Comparison of ENCODE assay signal across 29 cellular contexts in the genomic region with DNA sequence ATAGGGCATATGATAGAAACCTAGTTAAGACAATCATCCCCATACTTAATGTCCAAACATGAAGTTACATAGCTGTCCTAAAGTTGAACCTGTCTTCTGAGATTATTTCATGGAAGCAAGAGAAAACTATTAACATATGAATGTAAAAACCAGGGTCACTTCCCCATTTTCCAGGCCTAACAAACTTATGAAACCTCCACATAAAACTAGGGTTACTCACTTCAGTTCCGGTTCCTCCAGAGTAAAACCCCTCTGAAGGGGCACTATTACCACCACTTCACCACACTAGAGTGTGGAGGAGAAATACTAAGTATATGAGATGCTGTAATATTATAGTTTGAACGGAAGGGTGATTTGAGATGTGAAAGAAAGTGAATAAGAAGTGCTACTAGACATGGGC. TPM values are rescaled to one million over a fixed set of nuclear protein-coding genes. Genes with fewer than 3 reads are reported as not detected.
DNase-seq lines count a peak whose midpoint lies in the region; ATAC-seq, FAIRE-seq and TF ChIP-seq lines count a peak whose summit lies in the region.
"Had no signal": no experiment of that assay in that cellular context is flagged by ENCODE, and none has a peak within 500 bp of the region (broad histone marks: within the 10 kb centered on the region; RNA-seq: fewer than 3 reads in every experiment).

No MANE protein-coding gene starts in this region.

- BruUV-seq in GM12878 (replicated peaks; lab: Mats Ljungman, UMichigan), result no TSS peak

- no peak overlapping the region for H3K4me2 ChIP-seq in GM12878 (ENCODE audit: control insufficient read depth, insufficient read depth)

- H3K27me3 ChIP-seq in GM12878 (replicated peaks in 1 of 2; ENCODE audit: control insufficient read depth in 2 of 2, insufficient read depth in 2 of 2, low read length in 1 of 2), result no peaks in the 10 kb centered on the region
- H3K27me3 ChIP-seq: MG63 had no signal

- no peaks in the 10 kb centered on the region for H3K9me3 ChIP-seq in GM12878 (replicated peaks; ENCODE audit: control insufficient read depth, insufficient read depth, low read length)
- H3K9me3 ChIP-seq: HAP-1, MG63 had no signal

- FAIRE-seq in GM12878 (lab: Jason Lieb, UNC), result no peak
- FAIRE-seq: HepG2 had no signal

- no peak for TF ChIP-seq RAD21 in GM12878 (IDR thresholded peaks at IDR 0.05; ENCODE audit: insufficient read depth, low read depth, low read length)

- WGBS in GM12878 (ENCODE audit: insufficient coverage, insufficient replicate concordance, low lambda C conversion rate, missing lambda C conversion rate), result 71% methylated on average over 2 of the region's 2 CpGs

- H3K4me1 Mint-ChIP-seq in activated CD4-positive, alpha-beta T cell treated with anti-CD3 and anti-CD28 coated beads, Interleukin-2, amount 10 ng/mL, durations not matched to agents 24 days and 14 days, result no peaks in the 10 kb centered on the region
- H3K4me1 Mint-ChIP-seq: CD8-positive, alpha-beta memory T cell had no signal

- H3K9me3 Mint-ChIP-seq in activated CD4-positive, alpha-beta T cell treated with anti-CD3 and anti-CD28 coated beads, Interleukin-2, amount 10 ng/mL, durations not matched to agents 24 days and 14 days, result no peaks in the 10 kb centered on the region

- SMC1A ChIA-PET in GM12878 (lab: Charles Lee; ENCODE audit: uncharacterized antibody, unreplicated experiment), result no interaction called here

- TF ChIP-seq EP300 in GM12878 (IDR thresholded peaks at IDR 0.05; ENCODE audit: borderline replicate concordance in 1 of 2, control insufficient read depth in 1 of 2, low read depth in 2 of 2, low read length in 2 of 2), result no peak

- POLR2A ChIA-PET in GM12878 (lab: Charles Lee), result no interaction called here

- no peaks in the 10 kb centered on the region for H3K36me3 ChIP-seq in GM12878 (ENCODE audit: control insufficient read depth in 2 of 2, insufficient read depth in 2 of 2, low read length in 1 of 2)
- H3K36me3 ChIP-seq: HAP-1, MG63 had no signal

- in situ Hi-C loops in GM12878 (cut with MboI) (no loop called here), G401 (cut with HindIII; ENCODE audit: low sequenced_read_pairs) (no loop called here), GM13976 (cut with MboI; ENCODE audit: low sequenced_read_pairs, unreplicated experiment) (no loop called here)

- H2AFZ ChIP-seq in GM12878 (ENCODE audit: control insufficient read depth, low read depth, low read length), result no peak overlapping the region

- no peak overlapping the region for H3K27ac ChIP-seq in GM12878 (ENCODE audit: control insufficient read depth, insufficient read depth)

- RAD21 ChIA-PET in GM12878 (lab: Charles Lee; ENCODE audit: unreplicated experiment), result no interaction called here

- TF ChIP-seq POLR2A in NB4 (IDR thresholded peaks at IDR 0.05; ENCODE audit: extremely low read depth, insufficient read length), result no peak
- no peak for TF ChIP-seq POLR2A in GM12878 (IDR thresholded peaks at IDR 0.05; ENCODE audit: low read depth, low read length)

- H3K4me3 ChIP-seq in NB4 (ENCODE audit: low read depth, low read length) (no peak overlapping the region), GM12878 (no peak overlapping the region)
- H3K4me3 ChIP-seq: HAP-1, MG63 had no signal

- no peaks in the 10 kb centered on the region for H3K4me1 ChIP-seq in GM12878 (ENCODE audit: control insufficient read depth, insufficient read depth, low read length)

- DNase-seq in Kasumi-1 (lab: John Stamatoyannopoulos, UW) (peak; percentile 27 to 42), NB4 (ENCODE audit: low read depth) (peak; percentile 74), GM12878 (ENCODE audit: low read depth, low spot score) (no peak), G401 (ENCODE audit: low spot score) (no peak), GM13976 (ENCODE audit: low spot score) (no peak)
- no peak for DNase-seq in activated CD4-positive, alpha-beta T cell treated with anti-CD3 and anti-CD28 coated beads, Interleukin-2, amount 10 ng/mL, durations not matched to agents 24 days and 14 days
- DNase-seq: C1 segment of cervical spinal cord; CD8-positive, alpha-beta memory T cell; DMS 273 treated with DMSO at 0.1 percent for 48 hours; DMS79 treated with DMSO at 0.1 percent for 48 hours; GOT3; HFFc6; MG63; NCI-H1105; NCI-H1436 treated with DMSO at 0.1 percent for 48 hours; NCI-H1930; NCI-H446; NCI-H524 treated with DMSO at 0.1 percent for 48 hours; NCI-H774; Right ventricle myocardium superior; RPMI8226; SW 1271; T-helper 9 cell had no signal

- intact Hi-C loops in GM12878 (cut with micrococcal nuclease; ENCODE audit: unreplicated experiment), result no loop called here
- intact Hi-C loops in activated CD4-positive, alpha-beta T cell treated with anti-CD3 and anti-CD28 coated beads, Interleukin-2, amount 10 ng/mL, durations not matched to agents 24 days and 14 days (cut with micrococcal nuclease), result no loop called here

- TF ChIP-seq CTCF in NB4 (IDR thresholded peaks at IDR 0.05; ENCODE audit: low read depth, low read length) (no peak), GM12878 (IDR thresholded peaks at IDR 0.05 in 2 of 3, conservative IDR thresholded peaks at IDR 0.05 in 1 of 3; ENCODE audit: control insufficient read depth in 2 of 3, extremely low read depth in 1 of 3, insufficient read depth in 1 of 3, low read depth in 3 of 3, low read length in 3 of 3) (no peak), GM13976 (IDR thresholded peaks at IDR 0.05; ENCODE audit: borderline replicate concordance, control extremely low read depth, extremely low read depth, insufficient read depth, missing control alignments) (no peak)

- no peaks in the 10 kb centered on the region for H3K36me3 Mint-ChIP-seq in activated CD4-positive, alpha-beta T cell treated with anti-CD3 and anti-CD28 coated beads, Interleukin-2, amount 10 ng/mL, durations not matched to agents 24 days and 14 days (ENCODE audit: low read depth)

- no peak for ATAC-seq in GM12878
- ATAC-seq in GM19351 (IDR thresholded peaks at IDR 0.05; ENCODE audit: unreplicated experiment), result no peak
- ATAC-seq: HepG2 had no signal

- no peak overlapping the region for H3K27ac Mint-ChIP-seq in activated CD4-positive, alpha-beta T cell treated with anti-CD3 and anti-CD28 coated beads, Interleukin-2, amount 10 ng/mL, durations not matched to agents 24 days and 14 days
- H3K27ac Mint-ChIP-seq: CD8-positive, alpha-beta memory T cell; HFFc6; T-helper 1 cell treated with Interleukin-12 subunit alpha and Interleukin-12 subunit beta and Interleukin-4 antibody, amounts not matched to agents 30 μg/mL and 1 μg/mL, for 36 hours had no signal

- no peaks in the 10 kb centered on the region for H4K20me1 ChIP-seq in GM12878 (ENCODE audit: control insufficient read depth, insufficient read depth)

- no peak overlapping the region for H3K9ac ChIP-seq in GM12878 (ENCODE audit: control insufficient read depth, insufficient read depth, low read length)

- H3K27me3 Mint-ChIP-seq in activated CD4-positive, alpha-beta T cell treated with anti-CD3 and anti-CD28 coated beads, Interleukin-2, amount 10 ng/mL, durations not matched to agents 24 days and 14 days, result no peaks in the 10 kb centered on the region

- no peak overlapping the region for H3K4me3 Mint-ChIP-seq in activated CD4-positive, alpha-beta T cell treated with anti-CD3 and anti-CD28 coated beads, Interleukin-2, amount 10 ng/mL, durations not matched to agents 24 days and 14 days
- H3K4me3 Mint-ChIP-seq: CD8-positive, alpha-beta memory T cell; HFFc6; T-helper 1 cell treated with Interleukin-12 subunit alpha and Interleukin-12 subunit beta and Interleukin-4 antibody, amounts not matched to agents 30 μg/mL and 1 μg/mL, for 36 hours had no signal

- no peaks in the 10 kb centered on the region for H3K79me2 ChIP-seq in GM12878 (ENCODE audit: control insufficient read depth, insufficient read depth, low read length)

- CTCF ChIA-PET in GM12878 (lab: Yijun Ruan, JAX), result no interaction called here

RNA-seq across cellular contexts. Expression of gene PRKN, which starts 14.9 kb away (rescaled TPM):
- total RNA-seq in GM12878 (2013; cell fraction: nucleolus; rRNA removed), result 0.66 and 0.79 TPM in 2 replicates
- total RNA-seq in GM12878 (2014; rRNA removed), result 0.06 TPM in 1 of 2 replicates, not detected in the other
- total RNA-seq in GM12878 (2014; rRNA removed; fragmentation: Illumina TruSeq; extraction: Trizol), result not detected in 2 replicates
- total RNA-seq in GM12878 (2021), result not detected in 2 replicates
- not detected for polyA plus RNA-seq in GM12878 (2011; ENCODE audit: low read depth)
- polyA plus RNA-seq in GM12878 (2011; rRNA removed), result 0.06 TPM in 1 of 2 replicates, not detected in the other
- 0.06 TPM in 1 of 2 replicates, not detected in the other for polyA plus RNA-seq in GM12878 (2011; cell fraction: cytosol; rRNA removed)
- polyA plus RNA-seq in GM12878 (2011; cell fraction: nucleus; rRNA removed), result 0.06 TPM in 1 of 2 replicates, not detected in the other
- 0.05 and 0.07 TPM in 2 replicates for polyA plus RNA-seq in GM12878 (2012)
- polyA plus RNA-seq in GM12878 (2014; fragmentation: Illumina TruSeq; extraction: Trizol), result not detected in 2 replicates
- not detected for polyA plus RNA-seq in GM12878 (2014; fragmentation: Nextera tagmentation; extraction: Ambion mirVana)
- 0.09 TPM in 1 of 2 replicates, not detected in the other for polyA plus RNA-seq in GM12878 (2014; rRNA removed)
- not detected for polyA plus RNA-seq in GM12878 (2016; fragmentation: Nextera tagmentation; extraction: Ambion mirVana)
- not detected in 2 replicates for polyA minus RNA-seq in GM12878 (2011; rRNA and poly(A)+ RNA removed)
- polyA minus RNA-seq in GM12878 (2011; cell fraction: cytosol; rRNA and poly(A)+ RNA removed), result not detected in 2 replicates
- 0.73 and 1.8 TPM in 2 replicates for polyA minus RNA-seq in GM12878 (2011; cell fraction: nucleus; rRNA and poly(A)+ RNA removed)
- total RNA-seq in G401 (2014; rRNA removed; shearing (Covaris generic)), result 0.18 and 1.1 TPM in 2 replicates
- total RNA-seq in activated CD4-positive, alpha-beta T cell treated with anti-CD3 and anti-CD28 coated beads, Interleukin-2, amount 10 ng/mL, durations not matched to agents 24 days and 14 days, result not detected in 2 replicates
- total RNA-seq: HT1080 had no signal

RNA-seq across cellular contexts. Expression of gene PACRG, which starts 15.1 kb away (rescaled TPM):
- not detected in 2 replicates for total RNA-seq in GM12878 (2013; cell fraction: nucleolus; rRNA removed)
- total RNA-seq in GM12878 (2014; rRNA removed), result not detected in 2 replicates
- total RNA-seq in GM12878 (2014; rRNA removed; fragmentation: Illumina TruSeq; extraction: Trizol), result not detected in 2 replicates
- not detected in 2 replicates for total RNA-seq in GM12878 (2021)
- polyA plus RNA-seq in GM12878 (2011; ENCODE audit: low read depth), result not detected
- not detected in 2 replicates for polyA plus RNA-seq in GM12878 (2011; rRNA removed)
- polyA plus RNA-seq in GM12878 (2011; cell fraction: cytosol; rRNA removed), result not detected in 2 replicates
- polyA plus RNA-seq in GM12878 (2011; cell fraction: nucleus; rRNA removed), result not detected in 2 replicates
- polyA plus RNA-seq in GM12878 (2012), result not detected in 2 replicates
- polyA plus RNA-seq in GM12878 (2014; fragmentation: Illumina TruSeq; extraction: Trizol), result not detected in 2 replicates
- not detected for polyA plus RNA-seq in GM12878 (2014; fragmentation: Nextera tagmentation; extraction: Ambion mirVana)
- polyA plus RNA-seq in GM12878 (2014; rRNA removed), result not detected in 2 replicates
- polyA plus RNA-seq in GM12878 (2016; fragmentation: Nextera tagmentation; extraction: Ambion mirVana), result not detected
- not detected in 2 replicates for polyA minus RNA-seq in GM12878 (2011; rRNA and poly(A)+ RNA removed)
- polyA minus RNA-seq in GM12878 (2011; cell fraction: cytosol; rRNA and poly(A)+ RNA removed), result not detected in 2 replicates
- polyA minus RNA-seq in GM12878 (2011; cell fraction: nucleus; rRNA and poly(A)+ RNA removed), result not detected in 2 replicates
- total RNA-seq in G401 (2014; rRNA removed; shearing (Covaris generic)), result not detected in 2 replicates
- not detected in 2 replicates for total RNA-seq in activated CD4-positive, alpha-beta T cell treated with anti-CD3 and anti-CD28 coated beads, Interleukin-2, amount 10 ng/mL, durations not matched to agents 24 days and 14 days
- total RNA-seq: A673; CD8-positive, alpha-beta memory T cell; HFFc6; HT1080 had no signal
- polyA plus RNA-seq: CD8-positive, alpha-beta memory T cell; HepG2 had no signal

Comparison
In these comparisons a context has a peak if more than half of its experiments do, and no peak if none do; other contexts are left out.
1. DNase-seq: peak in Kasumi-1 (2 of 2) and NB4 (single experiment); none in GM12878 (single experiment), G401 (single experiment), activated CD4-positive, alpha-beta T cell treated with anti-CD3 and anti-CD28 coated beads, Interleukin-2, amount 10 ng/mL, durations not matched to agents 24 days and 14 days (single experiment) and GM13976 (single experiment).